Comparison of ENCODE assay signal across 25 cellular contexts in genomic region chr15:90855139-90855538, GRCh38. TPM values are rescaled to one million over a fixed set of nuclear protein-coding genes. Genes with fewer than 3 reads are reported as not detected.
DNase-seq lines count a peak whose midpoint lies in the region; ATAC-seq and FAIRE-seq lines count a peak whose summit lies in the region.
"Had no signal": no experiment of that assay in that cellular context is flagged by ENCODE, and none has a peak within 500 bp of the region (broad histone marks: within the 10 kb centered on the region; RNA-seq: fewer than 3 reads in every experiment).

No MANE protein-coding gene starts in this region.

- H3K27me3 Mint-ChIP-seq in activated naive CD4-positive, alpha-beta T cell treated with anti-CD3 and anti-CD28 coated beads, Interleukin-2, amount 10 ng/mL, durations not matched to agents 7 days and 5 days, result no peaks in the 10 kb centered on the region
- no peaks in the 10 kb centered on the region for H3K27me3 Mint-ChIP-seq in T-helper 17 cell
- H3K27me3 Mint-ChIP-seq in dendritic cell treated with granulocyte-macrophage colony-stimulating factor and Interleukin-4, amounts not matched to agents 40 ng/mL and 50 ng/mL, for 4 days, result no peaks in the 10 kb centered on the region
- H3K27me3 Mint-ChIP-seq: activated B cell treated with CpG ODN at 0.5 μM for 24 hours had no signal

- no peak overlapping the region for H3K27ac ChIP-seq in small intestine (ENCODE audit: low read depth in 1 of 2, low read length in 1 of 2)
- H3K27ac ChIP-seq: C4-2B, colonic mucosa, esophagus muscularis mucosa, parathyroid adenoma, right atrium auricular region had no signal

- no peaks in the 10 kb centered on the region for H3K9me3 ChIP-seq in T-helper 17 cell (ENCODE audit: control insufficient read depth, low read length, poor library complexity, severe bottlenecking)
- H3K9me3 ChIP-seq in small intestine (ENCODE audit: control insufficient read depth, low read depth), result no peaks in the 10 kb centered on the region
- H3K9me3 ChIP-seq: colonic mucosa, esophagus muscularis mucosa, right atrium auricular region had no signal

- intact Hi-C loops in dendritic cell treated with granulocyte-macrophage colony-stimulating factor and Interleukin-4, amounts not matched to agents 40 ng/mL and 50 ng/mL, for 4 days (cut with micrococcal nuclease), result no loop called here

- H3K27ac Mint-ChIP-seq in activated naive CD4-positive, alpha-beta T cell treated with anti-CD3 and anti-CD28 coated beads, Interleukin-2, amount 10 ng/mL, durations not matched to agents 7 days and 5 days, result peak overlapping the region; percentile 63
- peak overlapping the region; percentile 98 for H3K27ac Mint-ChIP-seq in T-helper 17 cell
- H3K27ac Mint-ChIP-seq in dendritic cell treated with granulocyte-macrophage colony-stimulating factor and Interleukin-4, amounts not matched to agents 40 ng/mL and 50 ng/mL, for 4 days, result peak overlapping the region; percentile 13
- H3K27ac Mint-ChIP-seq: nephron progenitor cell had no signal

- H3K4me3 ChIP-seq in small intestine (ENCODE audit: low read depth in 1 of 2, low read length in 2 of 2), result no peak overlapping the region
- H3K4me3 ChIP-seq: colonic mucosa, esophagus muscularis mucosa, right atrium auricular region had no signal

- no peak for DNase-seq in activated naive CD4-positive, alpha-beta T cell treated with anti-CD3 and anti-CD28 coated beads, Interleukin-2, amount 10 ng/mL, durations not matched to agents 7 days and 5 days
- DNase-seq in activated naive CD4-positive, alpha-beta T cell treated with Interleukin-2 at 50 U/mL for 16 hours, result no peak
- DNase-seq in T-helper 17 cell (no peak), small intestine (peak; percentile 65), SKM-1 (lab: John Stamatoyannopoulos, UW; ENCODE audit: unreplicated experiment) (no peak)
- DNase-seq: activated B cell treated with CpG ODN at 0.5 μM for 24 hours; activated effector memory CD4-positive, alpha-beta T cell treated with anti-CD3 and anti-CD28 coated beads, Interleukin-2, amount 50 U/mL, for 16 hours; amygdala; colonic mucosa; DMS153; foreskin melanocyte; IMR-90; NCI-H1417; NCI-H2081 treated with DMSO at 0.1 percent for 48 hours; nephron progenitor cell; OCI-M1; stimulated activated CD4-positive, alpha-beta T cell treated with anti-CD3 and anti-CD28 coated beads, Interleukin-4, amount 100 ng/mL, for 1 hour had no signal

- no peaks in the 10 kb centered on the region for H3K27me3 ChIP-seq in small intestine (ENCODE audit: control insufficient read depth in 2 of 2, insufficient read depth in 2 of 2, low read length in 2 of 2)
- H3K27me3 ChIP-seq: colonic mucosa, esophagus muscularis mucosa, right atrium auricular region had no signal

- H3K36me3 ChIP-seq in small intestine (ENCODE audit: control insufficient read depth in 2 of 2, insufficient read depth in 2 of 2, low read length in 2 of 2), result no peaks in the 10 kb centered on the region
- H3K36me3 ChIP-seq: colonic mucosa, esophagus muscularis mucosa, right atrium auricular region had no signal

- H3K4me1 Mint-ChIP-seq in activated naive CD4-positive, alpha-beta T cell treated with anti-CD3 and anti-CD28 coated beads, Interleukin-2, amount 10 ng/mL, durations not matched to agents 7 days and 5 days, result peaks cover 86% of the 10 kb centered on the region
- peaks cover 67% of the 10 kb centered on the region for H3K4me1 Mint-ChIP-seq in T-helper 17 cell
- H3K4me1 Mint-ChIP-seq in dendritic cell treated with granulocyte-macrophage colony-stimulating factor and Interleukin-4, amounts not matched to agents 40 ng/mL and 50 ng/mL, for 4 days (ENCODE audit: low read depth), result peaks cover 66% of the 10 kb centered on the region

- 53 to 81% (median 68%) methylated on average over 9 of the region's 9 CpGs for WGBS in small intestine, 3 donors

- no peaks in the 10 kb centered on the region for H3K4me1 ChIP-seq in small intestine (ENCODE audit: control insufficient read depth in 2 of 2, insufficient read depth in 1 of 2, low read depth in 1 of 2, low read length in 1 of 2)
- H3K4me1 ChIP-seq: colonic mucosa, esophagus muscularis mucosa, parathyroid adenoma had no signal

- peaks cover 18% of the 10 kb centered on the region for H3K36me3 Mint-ChIP-seq in activated naive CD4-positive, alpha-beta T cell treated with anti-CD3 and anti-CD28 coated beads, Interleukin-2, amount 10 ng/mL, durations not matched to agents 7 days and 5 days
- H3K36me3 Mint-ChIP-seq in T-helper 17 cell (ENCODE audit: low read depth), result peaks cover 2% of the 10 kb centered on the region
- H3K36me3 Mint-ChIP-seq in dendritic cell treated with granulocyte-macrophage colony-stimulating factor and Interleukin-4, amounts not matched to agents 40 ng/mL and 50 ng/mL, for 4 days (ENCODE audit: low read depth), result peaks cover 41% of the 10 kb centered on the region

- no peak for ATAC-seq in T-helper 17 cell
- no peak for ATAC-seq in GM21717 (IDR thresholded peaks at IDR 0.05; ENCODE audit: unreplicated experiment)
- ATAC-seq: SK-N-SH treated with all-trans-retinoic acid at 6 μM for 48 hours had no signal

- H3K4me3 Mint-ChIP-seq in activated naive CD4-positive, alpha-beta T cell treated with anti-CD3 and anti-CD28 coated beads, Interleukin-2, amount 10 ng/mL, durations not matched to agents 7 days and 5 days, result no peak overlapping the region
- no peak overlapping the region for H3K4me3 Mint-ChIP-seq in T-helper 17 cell
- H3K4me3 Mint-ChIP-seq in dendritic cell treated with granulocyte-macrophage colony-stimulating factor and Interleukin-4, amounts not matched to agents 40 ng/mL and 50 ng/mL, for 4 days, result no peak overlapping the region
- H3K4me3 Mint-ChIP-seq: nephron progenitor cell had no signal

- no peak for FAIRE-seq in small intestine (lab: Jason Lieb, UNC)
- FAIRE-seq: bronchial epithelial cell had no signal

- peaks cover 6% of the 10 kb centered on the region for H3K9me3 Mint-ChIP-seq in activated naive CD4-positive, alpha-beta T cell treated with anti-CD3 and anti-CD28 coated beads, Interleukin-2, amount 10 ng/mL, durations not matched to agents 7 days and 5 days
- H3K9me3 Mint-ChIP-seq in dendritic cell treated with granulocyte-macrophage colony-stimulating factor and Interleukin-4, amounts not matched to agents 40 ng/mL and 50 ng/mL, for 4 days, result no peaks in the 10 kb centered on the region
- H3K9me3 Mint-ChIP-seq: activated B cell treated with CpG ODN at 0.5 μM for 24 hours, nephron progenitor cell had no signal

- CTCF ChIA-PET in activated naive CD4-positive, alpha-beta T cell treated with anti-CD3 and anti-CD28 coated beads, Interleukin-2, amount 10 ng/mL, durations not matched to agents 7 days and 5 days (lab: Charles Lee), result no interaction called here

RNA-seq across cellular contexts. Expression of gene FURIN, which starts 13.2 kb away (rescaled TPM):
- 100 to 1,000 TPM; 133 to 260 TPM for total RNA-seq in T-helper 17 cell
- polyA plus RNA-seq in small intestine, result 10 to 100 TPM; 22.8 to 52.5 (median 24.6) TPM

RNA-seq across cellular contexts. Expression of gene FES, which starts 29.2 kb away (rescaled TPM):
- total RNA-seq in T-helper 17 cell, result 10 to 100 TPM in 1 of 2 donors, 1 to 10 TPM in 1; 6.0 to 12.7 TPM
- 10 to 100 TPM in 1 of 3 donors, 1 to 10 TPM in 1, under 1 TPM in 1; 0.89 to 17.2 (median 4.6) TPM for polyA plus RNA-seq in small intestine

RNA-seq across cellular contexts. Expression of gene MAN2A2, which starts 48.0 kb away (rescaled TPM):
- total RNA-seq in T-helper 17 cell, result 100 to 1,000 TPM; 159 to 186 TPM
- polyA plus RNA-seq in small intestine, result 10 to 100 TPM; 15.1 to 22.8 (median 22.6) TPM

Comparison
In these comparisons a context has a peak if more than half of its experiments do, and no peak if none do; other contexts are left out.
1. H3K27ac Mint-ChIP-seq: peak in every context shown above with its lines; median percentile 98 in T-helper 17 cell; 63 in activated naive CD4-positive, alpha-beta T cell treated with anti-CD3 and anti-CD28 coated beads, Interleukin-2, amount 10 ng/mL, durations not matched to agents 7 days and 5 days; 13 in dendritic cell treated with granulocyte-macrophage colony-stimulating factor and Interleukin-4, amounts not matched to agents 40 ng/mL and 50 ng/mL, for 4 days.